In genomic region chr14:24241829-24242443, GRCh38 we compare ENCODE assay signal across 1 cellular context.
TF ChIP-seq lines count a peak whose summit lies in the region.

No MANE protein-coding gene starts in this region.

TF ChIP-seq in HepG2, 621 proteins besides CTCF, POLR2A, EP300 and RAD21 (continued from another document and continues in another):
- TF ChIP-seq BATF2 (CRISPR knock-in tag; IDR thresholded peaks at IDR 0.05): no peak
- TF ChIP-seq E2F1 (CRISPR knock-in tag; IDR thresholded peaks at IDR 0.05): no peak
- TF ChIP-seq HNRNPUL1 (IDR thresholded peaks at IDR 0.05; ENCODE audit: low read depth, low read length): no peak
- TF ChIP-seq ZNF281 (CRISPR knock-in tag; IDR thresholded peaks at IDR 0.05; ENCODE audit: borderline replicate concordance): no peak
- no peak for TF ChIP-seq ATF4 (CRISPR knock-in tag; IDR thresholded peaks at IDR 0.05)
- TF ChIP-seq FOXM1 (CRISPR knock-in tag; IDR thresholded peaks at IDR 0.05): no peak
- no peak for TF ChIP-seq ARNT2 (CRISPR knock-in tag; IDR thresholded peaks at IDR 0.05; ENCODE audit: low read depth)
- TF ChIP-seq ELF3 (CRISPR knock-in tag; IDR thresholded peaks at IDR 0.05): no peak
- TF ChIP-seq SOX6 (IDR thresholded peaks at IDR 0.05): no peak
- TF ChIP-seq SOX6 (CRISPR knock-in tag; IDR thresholded peaks at IDR 0.05): no peak
- no peak for TF ChIP-seq HMG20B (CRISPR knock-in tag; conservative IDR thresholded peaks at IDR 0.05)
- TF ChIP-seq NR2C2 (CRISPR knock-in tag; IDR thresholded peaks at IDR 0.05; ENCODE audit: borderline replicate concordance): no peak
- no peak; the same call in 1 of the 2 replicates for TF ChIP-seq ZKSCAN8 (CRISPR knock-in tag; IDR thresholded peaks at IDR 0.05; ENCODE audit: borderline replicate concordance)
- no peak for TF ChIP-seq ZNF552 (CRISPR knock-in tag; IDR thresholded peaks at IDR 0.05; ENCODE audit: borderline replicate concordance)
- no peak; the same call in 1 of the 2 replicates for TF ChIP-seq ZMAT5 (CRISPR knock-in tag; IDR thresholded peaks at IDR 0.05; ENCODE audit: borderline replicate concordance, low read depth)
- TF ChIP-seq ZBTB7A (CRISPR knock-in tag; IDR thresholded peaks at IDR 0.05): peak; percentile 24
- no peak for TF ChIP-seq ZNF878 (CRISPR knock-in tag; IDR thresholded peaks at IDR 0.05)
- no peak for TF ChIP-seq CENPBD1 (CRISPR knock-in tag; IDR thresholded peaks at IDR 0.05; ENCODE audit: borderline replicate concordance, low read depth)
- TF ChIP-seq RBM39 (IDR thresholded peaks at IDR 0.05; ENCODE audit: low read depth, low read length, poor library complexity, severe bottlenecking): peak; percentile 90
- no peak; the same call in 1 of the 2 replicates for TF ChIP-seq MAF1 (CRISPR knock-in tag; IDR thresholded peaks at IDR 0.05; ENCODE audit: borderline replicate concordance)
- no peak for TF ChIP-seq HBP1 (CRISPR knock-in tag; IDR thresholded peaks at IDR 0.05; ENCODE audit: low read depth)
- TF ChIP-seq ZBTB39 (CRISPR knock-in tag; IDR thresholded peaks at IDR 0.05): peak; percentile 18
- TF ChIP-seq ZFP37 (CRISPR knock-in tag; IDR thresholded peaks at IDR 0.05; ENCODE audit: borderline replicate concordance): no peak
- no peak for TF ChIP-seq ZBTB46 (CRISPR knock-in tag; IDR thresholded peaks at IDR 0.05; ENCODE audit: borderline replicate concordance)
- no peak for TF ChIP-seq PRMT3 (CRISPR knock-in tag; IDR thresholded peaks at IDR 0.05; ENCODE audit: borderline replicate concordance, low read depth)
- no peak for TF ChIP-seq FOSL1 (CRISPR knock-in tag; IDR thresholded peaks at IDR 0.05; ENCODE audit: borderline replicate concordance)
- no peak for TF ChIP-seq GMEB2 (CRISPR knock-in tag; IDR thresholded peaks at IDR 0.05; ENCODE audit: low read depth)
- TF ChIP-seq PPARG (CRISPR knock-in tag; conservative IDR thresholded peaks at IDR 0.05): peak; percentile 17; the same call in 1 of the 2 replicates
- TF ChIP-seq ARID4A (CRISPR knock-in tag; IDR thresholded peaks at IDR 0.05; ENCODE audit: borderline replicate concordance): no peak; the same call in 1 of the 2 replicates
- peak; percentile 13; the same call in 1 of the 2 replicates for TF ChIP-seq FUBP1 (CRISPR knock-in tag; IDR thresholded peaks at IDR 0.05; ENCODE audit: borderline replicate concordance)
- TF ChIP-seq ZNF704 (CRISPR knock-in tag; IDR thresholded peaks at IDR 0.05; ENCODE audit: borderline replicate concordance): no peak; the same call in 1 of the 2 replicates
- TF ChIP-seq FOXP1 (IDR thresholded peaks at IDR 0.05): no peak
- TF ChIP-seq FOXP1 (CRISPR knock-in tag; IDR thresholded peaks at IDR 0.05): no peak
- no peak for TF ChIP-seq ZNF510 (CRISPR knock-in tag; IDR thresholded peaks at IDR 0.05; ENCODE audit: low read depth)
- TF ChIP-seq FOSL2 (CRISPR knock-in tag; IDR thresholded peaks at IDR 0.05): no peak
